24 cellular contexts compared by ENCODE assay signal in genomic region chr7:101441890-101442289, GRCh38.
"Had no signal": no experiment of that assay in that cellular context is flagged by ENCODE, and none has a peak within 500 bp of the region (broad histone marks: within the 10 kb centered on the region; RNA-seq: fewer than 3 reads in every experiment).

No MANE protein-coding gene starts in this region.

- H3K27me3 ChIP-seq: adrenal gland, ascending aorta, brain microvascular endothelial cell, neural progenitor cell, vagina had no signal

- H3K4me3 ChIP-seq: adrenal gland, coronary artery, esophagus muscularis mucosa, left ventricle myocardium inferior, neural progenitor cell, stomach, suprapubic skin, vagina had no signal

- H3K9me3 Mint-ChIP-seq: activated T-cell treated with anti-CD3 and anti-CD28 coated beads, Interleukin-2, amount 50 U/mL, for 24 hours; activated T-helper 2 cell treated with anti-CD3 and anti-CD28 coated beads, Interferon-gamma antibody, Interleukin-2, Interleukin-4, amounts not matched to agents 10 μg/mL and 5 μg/mL and 100 μg/mL, durations not matched to agents 14 hours and 24 hours and 36 hours; central memory CD8-positive, alpha-beta T cell; neural progenitor cell; stimulated activated memory B cell treated with anti-CD40 and anti-IgM and Interleukin-4, amounts not matched to agents 10 μg/mL and 1 μg/mL and 100 μg/mL, for 72 hours; type B pancreatic cell had no signal

- H3K9ac ChIP-seq: neural progenitor cell had no signal

- H3K36me3 Mint-ChIP-seq: activated naive CD8-positive, alpha-beta T cell; neural progenitor cell; stimulated activated memory B cell treated with anti-CD40 and anti-IgM and Interleukin-4, amounts not matched to agents 10 μg/mL and 1 μg/mL and 100 μg/mL, for 72 hours; type B pancreatic cell had no signal

- H3K4me2 ChIP-seq: neural progenitor cell had no signal

- H3K4me3 Mint-ChIP-seq: activated naive CD8-positive, alpha-beta T cell; activated T-cell treated with anti-CD3 and anti-CD28 coated beads, Interleukin-2, amount 50 U/mL, for 24 hours; central memory CD8-positive, alpha-beta T cell; neural progenitor cell; stimulated activated memory B cell treated with anti-CD40 and anti-IgM and Interleukin-4, amounts not matched to agents 10 μg/mL and 1 μg/mL and 100 μg/mL, for 72 hours; type B pancreatic cell had no signal

- H3K9me3 ChIP-seq: adrenal gland, ascending aorta, esophagus muscularis mucosa, left ventricle myocardium inferior, stomach, suprapubic skin, vagina had no signal

- H3K27ac ChIP-seq: adrenal gland, ascending aorta, brain microvascular endothelial cell, coronary artery, esophagus muscularis mucosa, left ventricle myocardium inferior, neural progenitor cell, stomach, suprapubic skin, vagina, WERI-Rb-1 had no signal

- H3K36me3 ChIP-seq: adrenal gland, ascending aorta, brain microvascular endothelial cell, esophagus muscularis mucosa, left ventricle myocardium inferior, neural progenitor cell, stomach, suprapubic skin, vagina, WERI-Rb-1 had no signal

- H2AFZ ChIP-seq: neural progenitor cell had no signal

- DNase-seq: activated CD4-positive, alpha-beta T cell treated with anti-CD3 and anti-CD28 coated beads for 1 hour; activated CD4-positive, alpha-beta T cell treated with anti-CD3 and anti-CD28 coated beads, Interleukin-2, amount 50 U/mL, for 1 hour; activated CD8-positive, alpha-beta memory T cell treated with anti-CD3 and anti-CD28 coated beads, Interleukin-2, amount 50 U/mL, for 4 hours; activated naive CD4-positive, alpha-beta T cell; activated T-cell treated with anti-CD3 and anti-CD28 coated beads, Interleukin-2, amount 50 U/mL, for 24 hours; adrenal gland; glutamatergic neuron; hippocampal formation; left ventricle myocardium inferior; small intestine; stomach; WERI-Rb-1 had no signal

- H3K4me1 ChIP-seq: adrenal gland, ascending aorta, esophagus muscularis mucosa, left ventricle myocardium inferior, suprapubic skin, vagina had no signal

- H3K27me3 Mint-ChIP-seq: type B pancreatic cell had no signal

- H3K27ac Mint-ChIP-seq: activated naive CD8-positive, alpha-beta T cell; activated T-cell treated with anti-CD3 and anti-CD28 coated beads, Interleukin-2, amount 50 U/mL, for 24 hours; activated T-helper 2 cell treated with anti-CD3 and anti-CD28 coated beads, Interferon-gamma antibody, Interleukin-2, Interleukin-4, amounts not matched to agents 10 μg/mL and 5 μg/mL and 100 μg/mL, durations not matched to agents 14 hours and 24 hours and 36 hours; stimulated activated memory B cell treated with anti-CD40 and anti-IgM and Interleukin-4, amounts not matched to agents 10 μg/mL and 1 μg/mL and 100 μg/mL, for 72 hours had no signal

- H3K4me1 Mint-ChIP-seq: central memory CD8-positive, alpha-beta T cell; stimulated activated memory B cell treated with anti-CD40 and anti-IgM and Interleukin-4, amounts not matched to agents 10 μg/mL and 1 μg/mL and 100 μg/mL, for 72 hours had no signal
